In the genomic region with DNA sequence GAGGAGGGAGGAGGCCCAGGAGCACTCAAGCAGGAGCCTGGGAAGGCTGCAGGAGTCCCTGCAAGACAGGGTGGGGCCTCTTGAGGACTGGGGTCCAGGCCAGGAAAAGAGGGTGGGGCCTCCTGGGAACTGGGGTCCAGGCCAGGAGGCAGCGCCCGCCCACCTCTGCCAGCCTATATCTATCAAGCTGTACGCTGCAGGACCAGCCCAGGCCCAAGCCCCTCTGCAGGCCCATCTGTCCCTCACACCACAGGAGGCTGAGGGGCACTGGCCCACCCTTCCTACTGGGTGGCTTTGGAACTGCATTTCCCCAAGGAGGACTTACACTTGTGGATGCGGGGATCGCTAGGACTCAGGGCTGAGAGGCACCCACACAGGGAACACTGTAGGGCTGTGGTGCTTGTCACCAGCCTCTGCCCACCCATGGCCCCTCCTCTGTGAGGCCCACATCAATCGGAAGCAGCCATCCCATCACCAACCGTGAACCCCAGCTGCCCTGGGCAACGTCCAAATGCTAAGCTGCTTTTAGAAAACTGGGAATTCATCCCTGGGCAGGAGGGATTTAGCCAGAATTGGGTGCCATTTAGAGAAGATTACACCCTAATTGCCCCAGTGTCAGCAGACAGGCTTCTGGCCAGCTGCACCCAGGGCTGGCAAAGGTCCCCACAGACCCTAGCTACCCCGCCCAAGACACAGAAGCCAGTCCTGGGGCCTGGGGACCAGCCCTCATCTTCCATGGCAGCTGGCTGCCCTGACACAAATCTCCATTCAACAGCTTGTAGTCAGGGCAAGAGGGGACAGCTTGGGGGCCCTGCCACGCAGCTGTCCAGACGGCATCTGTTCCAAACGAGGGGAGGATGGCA, we compare ENCODE assay signal across 12 cellular contexts. TPM values are rescaled to one million over a fixed set of nuclear protein-coding genes. Genes with fewer than 3 reads are reported as not detected.
DNase-seq lines count a peak whose midpoint lies in the region; ATAC-seq and TF ChIP-seq lines count a peak whose summit lies in the region.
"Had no signal": no experiment of that assay in that cellular context is flagged by ENCODE, and none has a peak within 500 bp of the region (broad histone marks: within the 10 kb centered on the region; RNA-seq: fewer than 3 reads in every experiment).

No MANE protein-coding gene starts in this region.

- H3K4me3 ChIP-seq in breast epithelium (no peak overlapping the region), fibroblast of lung (replicated peaks in 1 of 4; ENCODE audit: control extremely low read depth in 1 of 4, insufficient read depth in 1 of 4, low read depth in 3 of 4, low read length in 4 of 4) (no peak overlapping the region), neural progenitor cell (no peak overlapping the region), uterus (no peak overlapping the region)
- H3K4me3 ChIP-seq: stomach had no signal

- H3K4me2 ChIP-seq in fibroblast of lung (ENCODE audit: extremely low read depth, insufficient read depth, low read length) (peak overlapping the region; percentile 18), neural progenitor cell (peak overlapping the region; percentile 27)
- H3K4me2 ChIP-seq: KMS-11 had no signal

- H3K4me3 Mint-ChIP-seq in MCF 10A (ENCODE audit: unreplicated experiment) = no peak overlapping the region
- no peak overlapping the region for H3K4me3 Mint-ChIP-seq in neural progenitor cell
- no peak overlapping the region for H3K4me3 Mint-ChIP-seq in activated T-helper 2 cell treated with anti-CD3 and anti-CD28 coated beads, Interferon-gamma antibody, Interleukin-2, Interleukin-4, amounts not matched to agents 10 μg/mL and 5 μg/mL and 100 μg/mL, durations not matched to agents 14 hours and 24 hours and 36 hours (ENCODE audit: low read depth)
- H3K4me3 Mint-ChIP-seq: T-helper 1 cell treated with Interleukin-12 subunit alpha and Interleukin-12 subunit beta and Interleukin-4 antibody, amounts not matched to agents 30 μg/mL and 1 μg/mL, for 36 hours had no signal

- no peaks in the 10 kb centered on the region for H3K36me3 ChIP-seq in breast epithelium
- no peaks in the 10 kb centered on the region for H3K36me3 ChIP-seq in fibroblast of lung (ENCODE audit: control insufficient read depth, insufficient read depth, low read length)
- no peaks in the 10 kb centered on the region for H3K36me3 ChIP-seq in neural progenitor cell
- no peaks in the 10 kb centered on the region for H3K36me3 ChIP-seq in uterus
- H3K36me3 ChIP-seq: stomach had no signal

- TF ChIP-seq POLR2A in breast epithelium (IDR thresholded peaks at IDR 0.05) (no peak), uterus (IDR thresholded peaks at IDR 0.05) (no peak)

- H3K4me1 ChIP-seq in breast epithelium (no peaks in the 10 kb centered on the region), fibroblast of lung (ENCODE audit: control insufficient read depth, extremely low read depth, insufficient read depth, low read length) (peaks cover 35% of the 10 kb centered on the region), neural progenitor cell (peaks cover 13% of the 10 kb centered on the region), uterus (peaks cover 0 to 19% of the 10 kb centered on the region in 2 donors)

- no peak for DNase-seq in MCF 10A (ENCODE audit: unreplicated experiment)
- DNase-seq in breast epithelium (ENCODE audit: low spot score in 2 of 2) = no peak
- DNase-seq in fibroblast of lung (ENCODE audit: low read depth in 2 of 2) = peak in 1 of 2 donors; percentile 35
- DNase-seq in neural progenitor cell (ENCODE audit: low spot score) = no peak
- no peak for DNase-seq in uterus
- DNase-seq in effector CD8-positive, alpha-beta T cell (lab: John Stamatoyannopoulos, UW) = no peak
- DNase-seq in activated T-helper 2 cell treated with anti-CD3 and anti-CD28 coated beads, Interferon-gamma antibody, Interleukin-2, Interleukin-4, amounts not matched to agents 10 μg/mL and 5 μg/mL and 100 μg/mL, durations not matched to agents 14 hours and 24 hours and 36 hours (ENCODE audit: low spot score) = no peak
- DNase-seq: NCI-H774, stomach had no signal

- H3K4me1 Mint-ChIP-seq in MCF 10A (ENCODE audit: insufficient read depth, unreplicated experiment) (peaks cover 15% of the 10 kb centered on the region), neural progenitor cell (peaks cover 19% of the 10 kb centered on the region)
- H3K4me1 Mint-ChIP-seq in activated T-helper 2 cell treated with anti-CD3 and anti-CD28 coated beads, Interferon-gamma antibody, Interleukin-2, Interleukin-4, amounts not matched to agents 10 μg/mL and 5 μg/mL and 100 μg/mL, durations not matched to agents 14 hours and 24 hours and 36 hours (ENCODE audit: low read depth) = peaks cover 17% of the 10 kb centered on the region

- BruUV-seq in MCF 10A (replicated peaks; lab: Mats Ljungman, UMichigan) = no TSS peak

- H3K36me3 Mint-ChIP-seq in MCF 10A (ENCODE audit: insufficient read depth, unreplicated experiment) = peaks cover 12% of the 10 kb centered on the region
- H3K36me3 Mint-ChIP-seq in neural progenitor cell = peaks cover 19% of the 10 kb centered on the region
- peaks cover 4% of the 10 kb centered on the region for H3K36me3 Mint-ChIP-seq in activated T-helper 2 cell treated with anti-CD3 and anti-CD28 coated beads, Interferon-gamma antibody, Interleukin-2, Interleukin-4, amounts not matched to agents 10 μg/mL and 5 μg/mL and 100 μg/mL, durations not matched to agents 14 hours and 24 hours and 36 hours (ENCODE audit: low read depth)

- H3K9me3 ChIP-seq in breast epithelium (no peaks in the 10 kb centered on the region), fibroblast of lung (ENCODE audit: control insufficient read depth, insufficient read depth, low read depth, low read length) (no peaks in the 10 kb centered on the region), neural progenitor cell (ENCODE audit: low read depth) (no peaks in the 10 kb centered on the region), uterus (no peaks in the 10 kb centered on the region)
- H3K9me3 ChIP-seq: stomach had no signal

- TF ChIP-seq CTCF in MCF 10A (IDR thresholded peaks at IDR 0.05; ENCODE audit: unreplicated experiment) (no peak), breast epithelium (IDR thresholded peaks at IDR 0.05) (no peak), fibroblast of lung (conservative IDR thresholded peaks at IDR 0.05 in 1 of 2, IDR thresholded peaks at IDR 0.05 in 1 of 2; ENCODE audit: low read depth in 1 of 2, low read length in 2 of 2) (no peak), neural progenitor cell (IDR thresholded peaks at IDR 0.05) (no peak), uterus (IDR thresholded peaks at IDR 0.05) (no peak)

- no peak for ATAC-seq in HG02981 (IDR thresholded peaks at IDR 0.05; ENCODE audit: unreplicated experiment)

- CTCF ChIA-PET in MCF 10A (lab: Yijun Ruan, JAX) = interaction anchor here (0.6 to 0.7 kb wide), 4 partner anchors 32 to 190 kb away, joined by 3 read pairs; no protein-coding TSS in a partner anchor

- POLR2A ChIA-PET in MCF 10A (lab: Yijun Ruan, JAX) = interaction anchor here (0.9 kb wide), 1 partner anchor 19 kb away, joined by 3 read pairs; no protein-coding TSS in a partner anchor

- no peaks in the 10 kb centered on the region for H3F3A ChIP-seq in neural progenitor cell (ENCODE audit: low read depth)

- H3K27ac ChIP-seq in breast epithelium (peak overlapping the region in 1 of 2 donors; percentile 32), fibroblast of lung (ENCODE audit: insufficient read depth, low read length) (peak overlapping the region; percentile 37), neural progenitor cell (no peak overlapping the region), uterus (no peak overlapping the region)
- H3K27ac ChIP-seq: KMS-11 had no signal

- intact Hi-C loops in MCF 10A (cut with micrococcal nuclease) = no loop called here
- intact Hi-C loops in breast epithelium (cut with DNase I; ENCODE audit: low total_unique reads) = no loop called here
- intact Hi-C loops in uterus (cut with DNase I; ENCODE audit: low total_unique reads) = no loop called here
- intact Hi-C loops in activated T-helper 2 cell treated with anti-CD3 and anti-CD28 coated beads, Interferon-gamma antibody, Interleukin-2, Interleukin-4, amounts not matched to agents 10 μg/mL and 5 μg/mL and 100 μg/mL, durations not matched to agents 14 hours and 24 hours and 36 hours (cut with micrococcal nuclease) = no loop called here

- H3K9ac ChIP-seq in fibroblast of lung (ENCODE audit: insufficient read depth, low read length) (peak overlapping the region; percentile 27), neural progenitor cell (no peak overlapping the region)
- H3K9ac ChIP-seq: KMS-11 had no signal

- H3K27ac Mint-ChIP-seq in MCF 10A (ENCODE audit: low read depth, unreplicated experiment) (peak overlapping the region; percentile 18), neural progenitor cell (no peak overlapping the region)
- no peak overlapping the region for H3K27ac Mint-ChIP-seq in activated T-helper 2 cell treated with anti-CD3 and anti-CD28 coated beads, Interferon-gamma antibody, Interleukin-2, Interleukin-4, amounts not matched to agents 10 μg/mL and 5 μg/mL and 100 μg/mL, durations not matched to agents 14 hours and 24 hours and 36 hours
- H3K27ac Mint-ChIP-seq: T-helper 1 cell treated with Interleukin-12 subunit alpha and Interleukin-12 subunit beta and Interleukin-4 antibody, amounts not matched to agents 30 μg/mL and 1 μg/mL, for 36 hours had no signal

- H2AFZ ChIP-seq in fibroblast of lung (ENCODE audit: low read length) (no peak overlapping the region), neural progenitor cell (replicated peaks) (no peak overlapping the region)

- H4K20me1 ChIP-seq in fibroblast of lung (ENCODE audit: control insufficient read depth, extremely low read depth, insufficient read depth, low read length) (no peaks in the 10 kb centered on the region), neural progenitor cell (ENCODE audit: low read depth) (peaks cover 22% of the 10 kb centered on the region)

- H3K9me3 Mint-ChIP-seq in MCF 10A (ENCODE audit: unreplicated experiment) = no peaks in the 10 kb centered on the region
- peaks cover 10% of the 10 kb centered on the region for H3K9me3 Mint-ChIP-seq in neural progenitor cell
- no peaks in the 10 kb centered on the region for H3K9me3 Mint-ChIP-seq in activated T-helper 2 cell treated with anti-CD3 and anti-CD28 coated beads, Interferon-gamma antibody, Interleukin-2, Interleukin-4, amounts not matched to agents 10 μg/mL and 5 μg/mL and 100 μg/mL, durations not matched to agents 14 hours and 24 hours and 36 hours
- H3K9me3 Mint-ChIP-seq: T-helper 1 cell treated with Interleukin-12 subunit alpha and Interleukin-12 subunit beta and Interleukin-4 antibody, amounts not matched to agents 30 μg/mL and 1 μg/mL, for 36 hours had no signal

- H3K27me3 Mint-ChIP-seq in MCF 10A (ENCODE audit: insufficient read depth, unreplicated experiment) (no peaks in the 10 kb centered on the region), neural progenitor cell (ENCODE audit: insufficient read depth, low read depth) (no peaks in the 10 kb centered on the region)
- H3K27me3 Mint-ChIP-seq in activated T-helper 2 cell treated with anti-CD3 and anti-CD28 coated beads, Interferon-gamma antibody, Interleukin-2, Interleukin-4, amounts not matched to agents 10 μg/mL and 5 μg/mL and 100 μg/mL, durations not matched to agents 14 hours and 24 hours and 36 hours (ENCODE audit: low read depth) = no peaks in the 10 kb centered on the region

- H3K27me3 ChIP-seq in breast epithelium (no peaks in the 10 kb centered on the region), fibroblast of lung (ENCODE audit: control insufficient read depth, insufficient read depth, low read length) (no peaks in the 10 kb centered on the region), neural progenitor cell (no peaks in the 10 kb centered on the region), uterus (no peaks in the 10 kb centered on the region)
- H3K27me3 ChIP-seq: stomach had no signal

- peaks cover 70% of the 10 kb centered on the region for H3K79me2 ChIP-seq in fibroblast of lung (ENCODE audit: control insufficient read depth, insufficient read depth, low read length)
- H3K79me2 ChIP-seq in neural progenitor cell (ENCODE audit: low read depth) = peaks cover 95% of the 10 kb centered on the region

RNA-seq across cellular contexts. Expression of gene BICD2, which starts 15.3 kb away (rescaled TPM):
- total RNA-seq in MCF 10A (2022) (23.1 and 23.5 TPM in 2 replicates), breast epithelium (10 to 100 TPM; 22.8 to 56.0 (median 26.5) TPM), fibroblast of lung (32.9 and 35.8 TPM in 2 replicates), neural progenitor cell (ENCODE audit: low replicate concordance) (15.1 and 22.9 TPM in 2 replicates), uterus (10 to 100 TPM in 3 of 4 donors, 1 to 10 TPM in 1; 5.6 to 45.1 (median 22.8) TPM)
- polyA plus RNA-seq in fibroblast of lung = 9.1 and 10.6 TPM in 2 replicates
- polyA plus RNA-seq in fibroblast of lung (2012) = 20.9 and 23.3 TPM in 2 replicates
- polyA minus RNA-seq in fibroblast of lung (ENCODE audit: low replicate concordance) = 10.2 and 16.7 TPM in 2 replicates
- total RNA-seq in activated T-helper 2 cell treated with anti-CD3 and anti-CD28 coated beads, Interferon-gamma antibody, Interleukin-2, Interleukin-4, amounts not matched to agents 10 μg/mL and 5 μg/mL and 100 μg/mL, durations not matched to agents 14 hours and 24 hours and 36 hours = 22.8 and 23.6 TPM in 2 replicates
